ENCODE assay signal across 13 cellular contexts in the genomic region with DNA sequence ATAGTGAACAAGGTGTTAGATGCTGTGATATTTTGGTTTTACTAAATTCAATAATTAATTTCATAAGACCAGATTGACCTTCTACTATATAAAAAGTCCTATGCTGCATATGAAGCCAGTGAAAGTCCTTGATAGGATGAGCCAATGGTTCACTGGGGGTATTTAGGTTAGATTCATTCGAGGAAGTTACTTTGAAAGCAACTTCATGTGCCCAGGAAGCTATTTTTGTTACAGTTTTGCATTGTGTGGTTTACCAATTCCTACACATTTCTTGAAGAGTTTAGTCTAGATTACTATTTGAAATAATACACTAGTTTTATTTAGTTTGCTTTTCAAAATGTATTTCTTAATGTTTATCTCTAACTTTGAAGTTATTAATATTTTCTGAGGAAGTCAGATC. TPM values are rescaled to one million over a fixed set of nuclear protein-coding genes. Genes with fewer than 3 reads are reported as not detected.
DNase-seq lines count a peak whose midpoint lies in the region; ATAC-seq lines count a peak whose summit lies in the region.
"Had no signal": no experiment of that assay in that cellular context is flagged by ENCODE, and none has a peak within 500 bp of the region (broad histone marks: within the 10 kb centered on the region; RNA-seq: fewer than 3 reads in every experiment).

No MANE protein-coding gene starts in this region.

- H3K9me3 Mint-ChIP-seq in natural killer cell treated with Interleukin-12 subunit alpha and Interleukin-12 subunit beta and Interleukin-15 and Interleukin-18, amount 100 ng/mL, for 72 hours: no peaks in the 10 kb centered on the region
- H3K9me3 Mint-ChIP-seq in activated CD4-positive, alpha-beta memory T cell treated with anti-CD3 and anti-CD28 coated beads for 36 hours: no peaks in the 10 kb centered on the region
- no peaks in the 10 kb centered on the region for H3K9me3 Mint-ChIP-seq in activated naive CD8-positive, alpha-beta T cell treated with anti-CD3 and anti-CD28 coated beads for 36 hours
- H3K9me3 Mint-ChIP-seq: activated B cell treated with CpG ODN at 0.5 μM for 24 hours; activated naive CD4-positive, alpha-beta T cell treated with anti-CD3 and anti-CD28 coated beads for 36 hours had no signal

- H3K4me3 Mint-ChIP-seq in natural killer cell treated with Interleukin-12 subunit alpha and Interleukin-12 subunit beta and Interleukin-15 and Interleukin-18, amount 100 ng/mL, for 72 hours: no peak overlapping the region
- no peak overlapping the region for H3K4me3 Mint-ChIP-seq in activated CD4-positive, alpha-beta memory T cell treated with anti-CD3 and anti-CD28 coated beads for 36 hours
- H3K4me3 Mint-ChIP-seq in activated naive CD8-positive, alpha-beta T cell treated with anti-CD3 and anti-CD28 coated beads for 36 hours: no peak overlapping the region
- H3K4me3 Mint-ChIP-seq: activated B cell treated with CpG ODN at 0.5 μM for 24 hours; activated naive CD4-positive, alpha-beta T cell treated with anti-CD3 and anti-CD28 coated beads for 36 hours had no signal

- no peak overlapping the region for H3K27ac Mint-ChIP-seq in natural killer cell treated with Interleukin-12 subunit alpha and Interleukin-12 subunit beta and Interleukin-15 and Interleukin-18, amount 100 ng/mL, for 72 hours
- H3K27ac Mint-ChIP-seq in activated CD4-positive, alpha-beta memory T cell treated with anti-CD3 and anti-CD28 coated beads for 36 hours: no peak overlapping the region
- no peak overlapping the region for H3K27ac Mint-ChIP-seq in activated naive CD8-positive, alpha-beta T cell treated with anti-CD3 and anti-CD28 coated beads for 36 hours
- H3K27ac Mint-ChIP-seq: activated B cell treated with CpG ODN at 0.5 μM for 24 hours; activated naive CD4-positive, alpha-beta T cell treated with anti-CD3 and anti-CD28 coated beads for 36 hours had no signal

- POLR2A ChIA-PET in activated CD4-positive, alpha-beta memory T cell treated with anti-CD3 and anti-CD28 coated beads for 36 hours (lab: Charles Lee): no interaction called here

- CTCF ChIA-PET in activated CD4-positive, alpha-beta memory T cell treated with anti-CD3 and anti-CD28 coated beads for 36 hours (lab: Charles Lee): interaction anchor here (0.6 to 1.4 kb wide), 8 partner anchors 10 to 737 kb away, joined by 3 to 5 read pairs (median 4); no protein-coding TSS in a partner anchor

- H3K36me3 Mint-ChIP-seq in natural killer cell treated with Interleukin-12 subunit alpha and Interleukin-12 subunit beta and Interleukin-15 and Interleukin-18, amount 100 ng/mL, for 72 hours: no peaks in the 10 kb centered on the region
- no peaks in the 10 kb centered on the region for H3K36me3 Mint-ChIP-seq in activated CD4-positive, alpha-beta memory T cell treated with anti-CD3 and anti-CD28 coated beads for 36 hours
- no peaks in the 10 kb centered on the region for H3K36me3 Mint-ChIP-seq in activated naive CD8-positive, alpha-beta T cell treated with anti-CD3 and anti-CD28 coated beads for 36 hours

- intact Hi-C loops in activated CD4-positive, alpha-beta memory T cell treated with anti-CD3 and anti-CD28 coated beads for 36 hours (cut with micrococcal nuclease): loop anchor here (1.0 to 10.0 kb wide), 2 partner anchors 255 to 829 kb away; no protein-coding TSS in a partner anchor

- no peak for DNase-seq in natural killer cell treated with Interleukin-12 subunit alpha and Interleukin-12 subunit beta and Interleukin-15 and Interleukin-18, amount 100 ng/mL, for 72 hours (ENCODE audit: low spot score)
- DNase-seq in activated CD4-positive, alpha-beta memory T cell treated with anti-CD3 and anti-CD28 coated beads for 36 hours: no peak
- DNase-seq in activated naive CD8-positive, alpha-beta T cell treated with anti-CD3 and anti-CD28 coated beads for 36 hours: no peak
- no peak for DNase-seq in mesenteric fat pad (ENCODE audit: low spot score)
- DNase-seq: activated B cell treated with CpG ODN at 0.5 μM for 24 hours, sigmoid colon had no signal

- no peaks in the 10 kb centered on the region for H3K4me1 Mint-ChIP-seq in natural killer cell treated with Interleukin-12 subunit alpha and Interleukin-12 subunit beta and Interleukin-15 and Interleukin-18, amount 100 ng/mL, for 72 hours (ENCODE audit: low read depth in 2 of 2)
- no peaks in the 10 kb centered on the region for H3K4me1 Mint-ChIP-seq in activated CD4-positive, alpha-beta memory T cell treated with anti-CD3 and anti-CD28 coated beads for 36 hours (ENCODE audit: low read depth)
- H3K4me1 Mint-ChIP-seq in activated naive CD8-positive, alpha-beta T cell treated with anti-CD3 and anti-CD28 coated beads for 36 hours: no peaks in the 10 kb centered on the region
- H3K4me1 Mint-ChIP-seq: activated B cell treated with CpG ODN at 0.5 μM for 24 hours had no signal

- ATAC-seq in GM18519 (IDR thresholded peaks at IDR 0.05; ENCODE audit: low FRiP score, unreplicated experiment): peak; percentile 25
- peak; percentile 22 for ATAC-seq in GM19455 (IDR thresholded peaks at IDR 0.05; ENCODE audit: unreplicated experiment)
- peak; percentile 50 for ATAC-seq in HG02852 (IDR thresholded peaks at IDR 0.05; ENCODE audit: unreplicated experiment)
- ATAC-seq in HG03520 (IDR thresholded peaks at IDR 0.05; ENCODE audit: unreplicated experiment): peak; percentile 23
- ATAC-seq in natural killer cell treated with Interleukin-12 subunit alpha and Interleukin-12 subunit beta and Interleukin-15 and Interleukin-18, amount 100 ng/mL, for 72 hours: no peak

- H3K27me3 Mint-ChIP-seq in natural killer cell treated with Interleukin-12 subunit alpha and Interleukin-12 subunit beta and Interleukin-15 and Interleukin-18, amount 100 ng/mL, for 72 hours: no peaks in the 10 kb centered on the region
- no peaks in the 10 kb centered on the region for H3K27me3 Mint-ChIP-seq in activated CD4-positive, alpha-beta memory T cell treated with anti-CD3 and anti-CD28 coated beads for 36 hours
- H3K27me3 Mint-ChIP-seq in activated naive CD8-positive, alpha-beta T cell treated with anti-CD3 and anti-CD28 coated beads for 36 hours: no peaks in the 10 kb centered on the region

RNA-seq across cellular contexts. Expression of gene RMST, which starts 58.5 kb away (rescaled TPM):
- not detected for total RNA-seq in natural killer cell treated with Interleukin-12 subunit alpha and Interleukin-12 subunit beta and Interleukin-15 and Interleukin-18, amount 100 ng/mL, for 72 hours
- not detected for total RNA-seq in activated CD4-positive, alpha-beta memory T cell treated with anti-CD3 and anti-CD28 coated beads for 36 hours
- not detected for total RNA-seq in activated naive CD8-positive, alpha-beta T cell treated with anti-CD3 and anti-CD28 coated beads for 36 hours
- not detected for total RNA-seq in mesenteric fat pad
- total RNA-seq: activated B cell treated with CpG ODN at 0.5 μM for 24 hours; activated naive CD4-positive, alpha-beta T cell treated with anti-CD3 and anti-CD28 coated beads for 36 hours; GM23248; MCF 10A had no signal

Comparison
In these comparisons a context has a peak if more than half of its experiments do, and no peak if none do; other contexts are left out.
1. ATAC-seq: peak in GM18519 (single experiment), GM19455 (single experiment), HG02852 (single experiment) and HG03520 (single experiment); none in natural killer cell treated with Interleukin-12 subunit alpha and Interleukin-12 subunit beta and Interleukin-15 and Interleukin-18, amount 100 ng/mL, for 72 hours (0 of 2).